9 cellular contexts compared by ENCODE assay signal in the genomic region with DNA sequence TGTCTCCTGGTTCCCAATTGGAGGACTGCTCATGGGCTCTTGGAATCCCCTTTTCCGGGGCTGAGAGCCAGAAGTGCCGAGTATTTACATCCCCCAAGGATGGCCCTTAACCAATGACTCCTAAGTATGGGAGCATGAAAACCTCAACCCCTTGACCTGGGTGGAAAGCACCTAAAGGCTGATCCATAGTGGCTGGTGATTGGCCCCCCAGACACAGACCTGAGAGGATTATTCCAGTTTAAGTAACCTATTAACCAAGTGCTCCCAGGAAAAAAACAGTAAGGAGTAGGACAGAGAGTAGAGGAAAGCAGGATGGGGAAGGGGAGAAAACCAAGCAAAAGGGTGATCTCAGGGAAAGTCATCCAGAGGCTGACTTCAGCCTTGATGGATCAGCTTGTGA.
"Had no signal": no experiment of that assay in that cellular context is flagged by ENCODE, and none has a peak within 500 bp of the region (broad histone marks: within the 10 kb centered on the region; RNA-seq: fewer than 3 reads in every experiment).

No MANE protein-coding gene starts in this region.

- H3K36me3 ChIP-seq: HAP-1 had no signal

- H3K27ac ChIP-seq: HL-60, KMS-11 had no signal

- H3K4me3 ChIP-seq: HAP-1 had no signal

- H3K9me3 ChIP-seq: HAP-1 had no signal

- H3K4me1 ChIP-seq: HAP-1 had no signal

- DNase-seq: GOT3, H7, HFFc6, KBM-7 had no signal

- ATAC-seq: HCT116, HepG2 had no signal
